ENCODE assay signal across 19 cellular contexts in the genomic region with DNA sequence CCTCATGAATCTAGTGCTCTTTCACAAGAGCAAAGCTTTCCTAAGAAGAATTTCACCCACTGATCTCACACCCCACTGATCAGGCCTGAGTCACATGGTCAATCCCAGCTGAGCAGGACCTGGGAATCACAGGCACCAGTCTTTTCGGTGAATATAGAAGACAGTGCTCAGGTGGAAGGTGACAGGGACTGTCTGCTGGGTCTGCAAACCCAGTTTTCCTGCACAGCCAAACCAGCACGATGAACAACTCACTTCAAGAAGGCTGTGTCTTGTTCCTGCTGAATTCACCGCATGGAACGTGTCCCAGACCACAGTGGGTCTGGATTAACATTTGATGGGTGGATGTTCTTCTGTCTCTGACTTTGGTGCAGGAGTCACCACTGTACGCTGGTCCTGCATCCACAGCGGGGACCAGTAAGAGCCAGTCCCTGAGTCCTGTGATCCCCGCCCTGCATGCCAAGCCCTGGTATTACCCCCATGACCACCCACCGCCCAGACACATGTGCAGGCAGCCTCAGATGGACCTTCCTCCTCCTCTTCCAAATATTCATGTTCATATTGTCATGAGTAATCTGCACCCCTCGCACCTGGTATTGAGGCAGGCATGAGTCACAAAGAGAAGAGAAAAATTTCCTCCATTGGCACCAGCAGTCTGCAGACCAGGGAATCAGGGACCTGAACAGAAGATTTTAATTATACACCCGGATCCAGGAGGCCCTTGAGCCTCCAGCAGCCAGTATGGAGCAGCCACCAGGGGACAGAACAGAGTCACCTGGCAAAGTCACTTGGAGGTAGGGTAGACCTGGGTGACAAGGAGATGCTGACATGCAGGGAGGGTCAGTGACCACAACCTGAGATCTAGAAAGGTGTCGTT. TPM values are rescaled to one million over a fixed set of nuclear protein-coding genes. Genes with fewer than 3 reads are reported as not detected.
DNase-seq lines count a peak whose midpoint lies in the region; ATAC-seq and TF ChIP-seq lines count a peak whose summit lies in the region.
"Had no signal": no experiment of that assay in that cellular context is flagged by ENCODE, and none has a peak within 500 bp of the region (broad histone marks: within the 10 kb centered on the region; RNA-seq: fewer than 3 reads in every experiment).

No MANE protein-coding gene starts in this region.

- CTCF ChIA-PET in activated CD8-positive, alpha-beta memory T cell treated with anti-CD3 and anti-CD28 coated beads, Interleukin-2, amount 10 ng/mL, durations not matched to agents 7 days and 5 days (lab: Charles Lee) = interaction anchor here (0.8 to 10.8 kb wide), 9 partner anchors 13 to 93 kb away, joined by 3 to 355 read pairs (median 23); no protein-coding TSS in a partner anchor
- CTCF ChIA-PET in activated CD8-positive, alpha-beta T cell treated with anti-CD3 and anti-CD28 coated beads for 36 hours (lab: Charles Lee) = interaction anchor here (0.7 to 8.3 kb wide), 21 partner anchors 15 to 1845 kb away, joined by 3 to 122 read pairs (median 8); no protein-coding TSS in a partner anchor

- peaks cover 2% of the 10 kb centered on the region for H3K9me3 Mint-ChIP-seq in activated CD8-positive, alpha-beta memory T cell treated with anti-CD3 and anti-CD28 coated beads, Interleukin-2, amount 10 ng/mL, durations not matched to agents 7 days and 5 days (ENCODE audit: low read depth)
- H3K9me3 Mint-ChIP-seq in activated CD8-positive, alpha-beta T cell treated with anti-CD3 and anti-CD28 coated beads for 36 hours = peaks cover 2% of the 10 kb centered on the region
- H3K9me3 Mint-ChIP-seq in type B pancreatic cell = no peaks in the 10 kb centered on the region

- peaks cover 17% of the 10 kb centered on the region for H3K27me3 Mint-ChIP-seq in activated CD8-positive, alpha-beta memory T cell treated with anti-CD3 and anti-CD28 coated beads, Interleukin-2, amount 10 ng/mL, durations not matched to agents 7 days and 5 days
- no peaks in the 10 kb centered on the region for H3K27me3 Mint-ChIP-seq in activated CD8-positive, alpha-beta T cell treated with anti-CD3 and anti-CD28 coated beads for 36 hours
- peaks cover 26% of the 10 kb centered on the region for H3K27me3 Mint-ChIP-seq in type B pancreatic cell

- no peaks in the 10 kb centered on the region for H3K4me1 ChIP-seq in left lung
- H3K4me1 ChIP-seq: esophagus squamous epithelium had no signal

- H3K4me1 Mint-ChIP-seq in activated CD8-positive, alpha-beta memory T cell treated with anti-CD3 and anti-CD28 coated beads, Interleukin-2, amount 10 ng/mL, durations not matched to agents 7 days and 5 days = peaks cover 4% of the 10 kb centered on the region
- H3K4me1 Mint-ChIP-seq in activated CD8-positive, alpha-beta T cell treated with anti-CD3 and anti-CD28 coated beads for 36 hours (ENCODE audit: low read depth) = peaks cover 5% of the 10 kb centered on the region
- H3K4me1 Mint-ChIP-seq in type B pancreatic cell (ENCODE audit: unreplicated experiment) = no peaks in the 10 kb centered on the region

- no peak overlapping the region for H3K27ac ChIP-seq in left lung
- H3K27ac ChIP-seq: esophagus squamous epithelium, hepatocyte had no signal

- no peaks in the 10 kb centered on the region for H3K36me3 Mint-ChIP-seq in activated CD8-positive, alpha-beta memory T cell treated with anti-CD3 and anti-CD28 coated beads, Interleukin-2, amount 10 ng/mL, durations not matched to agents 7 days and 5 days
- no peaks in the 10 kb centered on the region for H3K36me3 Mint-ChIP-seq in activated CD8-positive, alpha-beta T cell treated with anti-CD3 and anti-CD28 coated beads for 36 hours (ENCODE audit: low read depth)
- no peaks in the 10 kb centered on the region for H3K36me3 Mint-ChIP-seq in type B pancreatic cell

- TF ChIP-seq CTCF in HFF-Myc (IDR thresholded peaks at IDR 0.05; ENCODE audit: low read depth, low read length, missing control alignments) = peak; percentile 5
- TF ChIP-seq CTCF in activated CD8-positive, alpha-beta T cell treated with anti-CD3 and anti-CD28 coated beads for 36 hours (IDR thresholded peaks at IDR 0.05) = peak; percentile 27
- TF ChIP-seq CTCF in type B pancreatic cell (conservative IDR thresholded peaks at IDR 0.05) = no peak
- TF ChIP-seq CTCF in left lung (IDR thresholded peaks at IDR 0.05) = no peak

- H3K4me3 ChIP-seq in HFF-Myc (replicated peaks; ENCODE audit: low read depth, low read length) (no peak overlapping the region), left lung (no peak overlapping the region)
- H3K4me3 ChIP-seq: esophagus squamous epithelium, hepatocyte had no signal

- intact Hi-C loops in activated CD8-positive, alpha-beta T cell treated with anti-CD3 and anti-CD28 coated beads for 36 hours (cut with micrococcal nuclease) = no loop called here
- intact Hi-C loops in left lung (cut with DNase I) = no loop called here

- POLR2A ChIA-PET in activated CD8-positive, alpha-beta T cell treated with anti-CD3 and anti-CD28 coated beads for 36 hours (lab: Charles Lee) = interaction anchor here (0.5 kb wide), 1 partner anchor 46 kb away, joined by 3 read pairs; no protein-coding TSS in a partner anchor

- peak; percentile 52 for DNase-seq in activated CD8-positive, alpha-beta memory T cell treated with anti-CD3 and anti-CD28 coated beads for 24 hours
- no peak for DNase-seq in activated CD8-positive, alpha-beta memory T cell treated with anti-CD3 and anti-CD28 coated beads, Interleukin-2, amount 10 ng/mL, durations not matched to agents 7 days and 5 days
- no peak for DNase-seq in HFF-Myc (ENCODE audit: extremely low read depth, low read depth)
- DNase-seq in activated CD8-positive, alpha-beta T cell treated with anti-CD3 and anti-CD28 coated beads for 36 hours = no peak
- DNase-seq in type B pancreatic cell (ENCODE audit: extremely low spot score, unreplicated experiment) = peak; percentile 50
- DNase-seq in GM19238 (ENCODE audit: insufficient read length, low spot score) = no peak
- no peak for DNase-seq in left lung
- DNase-seq: activated CD4-positive, alpha-beta T cell treated with anti-CD3 and anti-CD28 coated beads, Interleukin-2, amount 50 U/mL, for 48 hours; activated gamma-delta T cell treated with Interleukin-2 at 50 U/mL for 16 hours; COR-L47; esophagus squamous epithelium; NCI-H1105; NCI-H2171; stimulated activated CD4-positive, alpha-beta T cell treated with anti-CD3 and anti-CD28 coated beads, Interleukin-12 subunit alpha, Interleukin-12 subunit beta, amount 100 ng/mL, for 4 hours; T1000 had no signal

- peaks cover 0 to 28% of the 10 kb centered on the region in 2 donors for H3K27me3 ChIP-seq in left lung
- H3K27me3 ChIP-seq: hepatocyte had no signal

- H3K4me3 Mint-ChIP-seq in activated CD8-positive, alpha-beta memory T cell treated with anti-CD3 and anti-CD28 coated beads, Interleukin-2, amount 10 ng/mL, durations not matched to agents 7 days and 5 days = no peak overlapping the region
- H3K4me3 Mint-ChIP-seq in activated CD8-positive, alpha-beta T cell treated with anti-CD3 and anti-CD28 coated beads for 36 hours = no peak overlapping the region
- H3K4me3 Mint-ChIP-seq in type B pancreatic cell = no peak overlapping the region
- H3K4me3 Mint-ChIP-seq: dendritic cell treated with granulocyte-macrophage colony-stimulating factor and Interleukin-4, amounts not matched to agents 40 ng/mL and 50 ng/mL, for 4 days had no signal

- ATAC-seq in activated CD8-positive, alpha-beta memory T cell treated with anti-CD3 and anti-CD28 coated beads, Interleukin-2, amount 10 ng/mL, durations not matched to agents 7 days and 5 days = no peak
- no peak for ATAC-seq in activated CD8-positive, alpha-beta T cell treated with anti-CD3 and anti-CD28 coated beads for 36 hours
- ATAC-seq in left lung = no peak
- no peak for ATAC-seq in HG02885 (IDR thresholded peaks at IDR 0.05; ENCODE audit: poor library complexity, unreplicated experiment)

- H3K27ac Mint-ChIP-seq in activated CD8-positive, alpha-beta memory T cell treated with anti-CD3 and anti-CD28 coated beads, Interleukin-2, amount 10 ng/mL, durations not matched to agents 7 days and 5 days = no peak overlapping the region
- no peak overlapping the region for H3K27ac Mint-ChIP-seq in activated CD8-positive, alpha-beta T cell treated with anti-CD3 and anti-CD28 coated beads for 36 hours
- no peak overlapping the region for H3K27ac Mint-ChIP-seq in type B pancreatic cell
- H3K27ac Mint-ChIP-seq: dendritic cell treated with granulocyte-macrophage colony-stimulating factor and Interleukin-4, amounts not matched to agents 40 ng/mL and 50 ng/mL, for 4 days had no signal

- H3K9me3 ChIP-seq in left lung = peaks cover 0 to 8% of the 10 kb centered on the region in 2 donors

- H3K36me3 ChIP-seq in left lung = no peaks in the 10 kb centered on the region
- H3K36me3 ChIP-seq: esophagus squamous epithelium had no signal

RNA-seq across cellular contexts. Expression of gene IGLL5, which starts 8.6 kb away (rescaled TPM):
- total RNA-seq in activated CD8-positive, alpha-beta memory T cell treated with anti-CD3 and anti-CD28 coated beads, Interleukin-2, amount 10 ng/mL, durations not matched to agents 7 days and 5 days = not detected
- not detected for total RNA-seq in activated CD8-positive, alpha-beta T cell treated with anti-CD3 and anti-CD28 coated beads for 36 hours
- total RNA-seq in type B pancreatic cell (ENCODE audit: low replicate concordance) (not detected in 2 replicates), left lung (10 to 100 TPM in 1 of 2 donors, 1 to 10 TPM in 1; 8.1 to 10.6 TPM)
- total RNA-seq: A673, hepatocyte had no signal

Comparison
In these comparisons a context has a peak if more than half of its experiments do, and no peak if none do; other contexts are left out.
1. DNase-seq: peak in activated CD8-positive, alpha-beta memory T cell treated with anti-CD3 and anti-CD28 coated beads for 24 hours (single experiment) and type B pancreatic cell (single experiment); none in activated CD8-positive, alpha-beta memory T cell treated with anti-CD3 and anti-CD28 coated beads, Interleukin-2, amount 10 ng/mL, durations not matched to agents 7 days and 5 days (single experiment), HFF-Myc (single experiment), activated CD8-positive, alpha-beta T cell treated with anti-CD3 and anti-CD28 coated beads for 36 hours (single experiment), GM19238 (single experiment) and left lung (0 of 2).
2. CTCF ChIP-seq: peak in HFF-Myc (single experiment) and activated CD8-positive, alpha-beta T cell treated with anti-CD3 and anti-CD28 coated beads for 36 hours (single experiment); none in type B pancreatic cell (single experiment) and left lung (0 of 2).